In the genomic region with DNA sequence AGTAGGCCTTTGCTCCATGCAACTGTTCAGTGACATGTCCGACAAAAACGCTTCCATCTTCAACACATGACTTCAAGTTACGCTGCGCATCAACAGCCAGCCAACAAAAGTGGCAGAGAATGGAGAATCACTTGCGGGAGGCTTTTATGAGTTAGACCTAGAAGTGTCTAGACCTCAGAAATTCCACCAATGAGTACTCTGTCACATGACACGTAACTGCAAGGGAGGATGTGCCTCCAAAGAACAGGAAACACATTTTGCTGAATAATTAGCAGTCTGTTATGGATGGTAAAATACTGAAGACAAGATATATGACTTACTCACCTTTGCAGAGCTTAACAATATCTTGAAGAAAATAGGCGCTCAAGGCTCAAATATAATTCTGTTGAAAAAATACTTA, we compare ENCODE assay signal across 19 cellular contexts.
DNase-seq lines count a peak whose midpoint lies in the region; ATAC-seq, FAIRE-seq and TF ChIP-seq lines count a peak whose summit lies in the region.
"Had no signal": no experiment of that assay in that cellular context is flagged by ENCODE, and none has a peak within 500 bp of the region (broad histone marks: within the 10 kb centered on the region; RNA-seq: fewer than 3 reads in every experiment).

No MANE protein-coding gene starts in this region.

- no peak overlapping the region for H2AK5ac ChIP-seq in neuronal stem cell (ENCODE audit: low read depth, low read length)

- BruUV-seq in HepG2 (replicated peaks; lab: Mats Ljungman, UMichigan) = no TSS peak

- no peak overlapping the region for H2BK12ac ChIP-seq in neuronal stem cell (ENCODE audit: low read length)

- no peak overlapping the region for H3K4ac ChIP-seq in neuronal stem cell (ENCODE audit: low read length)

- POLR2A ChIA-PET in HepG2 (lab: Yijun Ruan, JAX) = no interaction called here

- H3K14ac ChIP-seq in neuronal stem cell (ENCODE audit: low read length) = no peak overlapping the region

- no peak overlapping the region for H3K4me2 ChIP-seq in neuronal stem cell (ENCODE audit: insufficient read depth, low read length, poor library complexity, severe bottlenecking)
- H3K4me2 ChIP-seq in osteoblast (ENCODE audit: insufficient read depth, low read length) = no peak overlapping the region
- H3K4me2 ChIP-seq in HepG2 (ENCODE audit: low read depth, low read length) = no peak overlapping the region
- H3K4me2 ChIP-seq: A549, GM23338 had no signal

- H3K18ac ChIP-seq in neuronal stem cell (ENCODE audit: low read length) = no peak overlapping the region

- H2BK15ac ChIP-seq in neuronal stem cell (ENCODE audit: low read length) = no peak overlapping the region

- H3K79me2 ChIP-seq in osteoblast (ENCODE audit: insufficient read depth, low read length) = peaks cover 2% of the 10 kb centered on the region
- H3K79me2 ChIP-seq in HepG2 (ENCODE audit: insufficient read depth, low read length) = no peaks in the 10 kb centered on the region

- CTCF ChIA-PET in HepG2 (lab: Yijun Ruan, JAX; ENCODE audit: low intra/inter-chr PET ratio, low total read pairs) = no interaction called here

- H3K9ac ChIP-seq in neuronal stem cell (ENCODE audit: low read depth, low read length, poor library complexity) (no peak overlapping the region), HepG2 (ENCODE audit: insufficient read depth, low read depth, low read length) (no peak overlapping the region)

- H4K20me1 ChIP-seq in osteoblast (ENCODE audit: insufficient read depth, low read length) (no peaks in the 10 kb centered on the region), HepG2 (ENCODE audit: insufficient read depth, low read length) (no peaks in the 10 kb centered on the region)

- DNase-seq in EH (ENCODE audit: low read depth) (peak; percentile 56), ELR (ENCODE audit: low read depth) (peak; percentile 17), RPMI7951 (ENCODE audit: low read depth) (peak; percentile 45), neuronal stem cell (ENCODE audit: low spot score) (no peak), osteoblast (ENCODE audit: insufficient read length, low spot score, missing footprints) (no peak), HepG2 (ENCODE audit: low spot score) (no peak)
- DNase-seq: BE2C; CD8-positive, alpha-beta T cell; COR-L47; DMS53; H7; Karpas-422 had no signal

- H3K9me3 ChIP-seq in neuronal stem cell (replicated peaks in 1 of 2; ENCODE audit: control insufficient read depth in 2 of 2, insufficient read depth in 1 of 2, low read depth in 1 of 2, low read length in 2 of 2) (no peaks in the 10 kb centered on the region), osteoblast (ENCODE audit: low read depth, low read length) (no peaks in the 10 kb centered on the region), HepG2 (ENCODE audit: low read length) (no peaks in the 10 kb centered on the region)
- H3K9me3 ChIP-seq: A549, BE2C had no signal

- no peak overlapping the region for H4K91ac ChIP-seq in neuronal stem cell (ENCODE audit: low read depth, low read length, poor library complexity)

- H2BK120ac ChIP-seq in neuronal stem cell (ENCODE audit: low read depth, low read length) = no peak overlapping the region

- no peak for TF ChIP-seq POLR2A in HepG2 (IDR thresholded peaks at IDR 0.05; ENCODE audit: insufficient read depth in 1 of 2, low read depth in 2 of 2, low read length in 2 of 2)

- H2AFZ ChIP-seq in neuronal stem cell (ENCODE audit: low read length) (peak overlapping the region; percentile 17), osteoblast (ENCODE audit: low read length) (no peak overlapping the region), HepG2 (ENCODE audit: low read length) (no peak overlapping the region)
- H2AFZ ChIP-seq: GM23338 had no signal

- TF ChIP-seq EP300 in HepG2 (IDR thresholded peaks at IDR 0.05; ENCODE audit: low read depth in 2 of 2, low read length in 2 of 2) = no peak
- TF ChIP-seq EP300 in HepG2 (CRISPR knock-in tag; IDR thresholded peaks at IDR 0.05; ENCODE audit: borderline replicate concordance) = no peak

- no peaks in the 10 kb centered on the region for H3K36me3 ChIP-seq in neuronal stem cell (replicated peaks in 1 of 2; ENCODE audit: control insufficient read depth in 2 of 2, insufficient read depth in 2 of 2, low read length in 2 of 2)
- no peaks in the 10 kb centered on the region for H3K36me3 ChIP-seq in osteoblast (ENCODE audit: insufficient read depth, low read length)
- H3K36me3 ChIP-seq in HepG2 (replicated peaks in 1 of 2; ENCODE audit: control insufficient read depth in 1 of 2, insufficient read depth in 2 of 2, low read length in 2 of 2) = no peaks in the 10 kb centered on the region
- H3K36me3 ChIP-seq: BE2C had no signal

- TF ChIP-seq CTCF in osteoblast (IDR thresholded peaks at IDR 0.05; ENCODE audit: extremely low read depth, low read depth, low read length) (no peak), HepG2 (CRISPR knock-in tag; IDR thresholded peaks at IDR 0.05) (no peak)

- H3K27me3 ChIP-seq in neuronal stem cell (ENCODE audit: control insufficient read depth in 3 of 3, insufficient read depth in 3 of 3, low read depth in 1 of 3, low read length in 3 of 3) (no peaks in the 10 kb centered on the region), osteoblast (ENCODE audit: insufficient read depth, low read length) (no peaks in the 10 kb centered on the region), HepG2 (ENCODE audit: control insufficient read depth in 1 of 2, insufficient read depth in 2 of 2, low read length in 2 of 2) (no peaks in the 10 kb centered on the region)
- H3K27me3 ChIP-seq: BE2C had no signal

- ATAC-seq in HepG2 (no peak), GM19463 (IDR thresholded peaks at IDR 0.05; ENCODE audit: unreplicated experiment) (no peak), GM21447 (IDR thresholded peaks at IDR 0.05; ENCODE audit: unreplicated experiment) (no peak)
- ATAC-seq: A549; CD8-positive, alpha-beta T cell; GM23338 had no signal

- H3K27ac ChIP-seq in neuronal stem cell (replicated peaks; ENCODE audit: low read length) (no peak overlapping the region), osteoblast (ENCODE audit: low read depth, low read length) (no peak overlapping the region), HepG2 (ENCODE audit: extremely low read length, insufficient read depth, low read length) (no peak overlapping the region)
- H3K27ac ChIP-seq: A549 had no signal

- H3K4me3 ChIP-seq in neuronal stem cell (ENCODE audit: low read length in 2 of 2) (no peak overlapping the region), osteoblast (ENCODE audit: insufficient read depth, low read length) (no peak overlapping the region), HepG2 (replicated peaks in 1 of 3; ENCODE audit: insufficient read depth in 1 of 3, low read depth in 2 of 3, low read length in 3 of 3) (no peak overlapping the region)
- H3K4me3 ChIP-seq: A549, GM23338 had no signal

- H3K79me1 ChIP-seq in neuronal stem cell (ENCODE audit: low read depth, low read length) = no peaks in the 10 kb centered on the region

- no peak overlapping the region for H4K8ac ChIP-seq in neuronal stem cell (ENCODE audit: low read depth, low read length)

- no peak for TF ChIP-seq RAD21 in HepG2 (CRISPR knock-in tag; IDR thresholded peaks at IDR 0.05)

- H3K4me1 ChIP-seq in neuronal stem cell (ENCODE audit: control insufficient read depth in 2 of 2, insufficient read depth in 1 of 2, low read depth in 1 of 2, low read length in 2 of 2) = no peaks in the 10 kb centered on the region
- peaks cover 20% of the 10 kb centered on the region for H3K4me1 ChIP-seq in osteoblast (ENCODE audit: insufficient read depth, low read length)
- peaks cover 24% of the 10 kb centered on the region for H3K4me1 ChIP-seq in HepG2 (ENCODE audit: insufficient read depth, low read length)
- H3K4me1 ChIP-seq: A549, BE2C had no signal

- intact Hi-C loops in HepG2 (cut with micrococcal nuclease; ENCODE audit: unreplicated experiment) = no loop called here

- WGBS in neuronal stem cell (ENCODE audit: extremely low coverage in 2 of 2, insufficient read length in 2 of 2, insufficient replicate concordance in 1 of 2), 2 donors = no CpG with 5 or more reads among the region's 7 CpGs
- WGBS in HepG2 (ENCODE audit: low lambda C conversion rate) = 99% methylated on average over 7 of the region's 7 CpGs

- no peak overlapping the region for H2BK5ac ChIP-seq in neuronal stem cell (ENCODE audit: low read length)

- in situ Hi-C loops in HepG2 (cut with HindIII; ENCODE audit: extremely low pct_ligation_motif_present, low pct_unique_long_range_greater_than_20kb) = no loop called here

- no peak for FAIRE-seq in HepG2 (lab: Jason Lieb, UNC)
- FAIRE-seq: A549, G401.6, GM12892, GM19239 had no signal

- no peak overlapping the region for H3K23ac ChIP-seq in neuronal stem cell (ENCODE audit: low read depth, low read length, poor library complexity)

TF ChIP-seq in HepG2, 621 proteins besides CTCF, POLR2A, EP300 and RAD21 (continues in another document):
- TF ChIP-seq, protein P1, sequence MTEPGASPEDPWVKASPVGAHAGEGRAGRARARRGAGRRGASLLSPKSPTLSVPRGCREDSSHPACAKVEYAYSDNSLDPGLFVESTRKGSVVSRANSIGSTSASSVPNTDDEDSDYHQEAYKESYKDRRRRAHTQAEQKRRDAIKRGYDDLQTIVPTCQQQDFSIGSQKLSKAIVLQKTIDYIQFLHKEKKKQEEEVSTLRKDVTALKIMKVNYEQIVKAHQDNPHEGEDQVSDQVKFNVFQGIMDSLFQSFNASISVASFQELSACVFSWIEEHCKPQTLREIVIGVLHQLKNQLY (CRISPR knock-in tag; IDR thresholded peaks at IDR 0.05) = no peak
- TF ChIP-seq ZFP36 (IDR thresholded peaks at IDR 0.05; ENCODE audit: borderline replicate concordance, low read depth, low read length, partially characterized antibody) = no peak
- TF ChIP-seq, protein P2, sequence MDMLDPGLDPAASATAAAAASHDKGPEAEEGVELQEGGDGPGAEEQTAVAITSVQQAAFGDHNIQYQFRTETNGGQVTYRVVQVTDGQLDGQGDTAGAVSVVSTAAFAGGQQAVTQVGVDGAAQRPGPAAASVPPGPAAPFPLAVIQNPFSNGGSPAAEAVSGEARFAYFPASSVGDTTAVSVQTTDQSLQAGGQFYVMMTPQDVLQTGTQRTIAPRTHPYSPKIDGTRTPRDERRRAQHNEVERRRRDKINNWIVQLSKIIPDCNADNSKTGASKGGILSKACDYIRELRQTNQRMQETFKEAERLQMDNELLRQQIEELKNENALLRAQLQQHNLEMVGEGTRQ (IDR thresholded peaks at IDR 0.05; ENCODE audit: low read depth, low read length) = no peak
- TF ChIP-seq, protein P2 (CRISPR knock-in tag; IDR thresholded peaks at IDR 0.05; ENCODE audit: borderline replicate concordance) = no peak
- TF ChIP-seq MLLT10 (CRISPR knock-in tag; IDR thresholded peaks at IDR 0.05) = no peak
- no peak for TF ChIP-seq MAFG (CRISPR knock-in tag; IDR thresholded peaks at IDR 0.05)
- TF ChIP-seq ZZZ3 (CRISPR knock-in tag; IDR thresholded peaks at IDR 0.05; ENCODE audit: borderline replicate concordance) = no peak
- no peak for TF ChIP-seq ZNF670 (CRISPR knock-in tag; IDR thresholded peaks at IDR 0.05; ENCODE audit: borderline replicate concordance)

Comparison
In these comparisons a context has a peak if more than half of its experiments do, and no peak if none do; other contexts are left out.
1. DNase-seq: peak in EH (single experiment), ELR (single experiment) and RPMI7951 (single experiment); none in neuronal stem cell (single experiment), osteoblast (single experiment) and HepG2 (single experiment).